Comparison of ENCODE assay signal across 1 cellular context in the genomic region with DNA sequence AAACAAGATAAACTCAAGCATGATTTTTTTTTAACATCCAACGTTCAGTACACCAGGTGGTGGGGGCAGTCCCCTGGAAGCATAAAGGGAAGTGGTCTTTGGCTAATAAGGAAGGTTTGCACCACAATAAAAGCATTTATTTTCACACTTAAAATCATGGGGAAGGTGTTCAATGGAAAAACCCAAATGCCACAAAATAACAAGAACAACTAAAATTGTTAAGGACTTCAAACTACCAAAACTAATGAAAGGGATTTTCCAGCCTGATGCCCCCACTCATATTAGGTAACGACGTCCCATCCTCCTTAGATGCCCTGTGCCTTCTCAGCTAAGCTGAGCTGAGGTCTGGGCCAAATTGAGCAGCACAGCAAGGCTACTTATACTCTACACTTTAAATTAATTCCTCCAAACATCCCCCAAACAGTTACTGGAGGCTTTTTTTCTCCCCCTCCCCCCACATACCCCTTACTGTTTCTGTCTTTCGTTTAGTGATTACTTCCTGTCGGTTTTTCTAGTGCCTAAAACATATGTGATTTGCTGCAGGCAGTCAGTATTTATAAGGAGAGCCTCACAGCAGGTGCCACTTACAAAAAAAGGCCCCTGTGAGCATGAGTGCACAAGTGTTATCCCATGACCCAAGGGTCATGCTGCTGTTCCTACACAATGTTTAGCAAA.
TF ChIP-seq lines count a peak whose summit lies in the region.

No MANE protein-coding gene starts in this region.

TF ChIP-seq in HepG2, 621 proteins besides CTCF, POLR2A, EP300 and RAD21 (continued from another document):
- TF ChIP-seq, protein P1, sequence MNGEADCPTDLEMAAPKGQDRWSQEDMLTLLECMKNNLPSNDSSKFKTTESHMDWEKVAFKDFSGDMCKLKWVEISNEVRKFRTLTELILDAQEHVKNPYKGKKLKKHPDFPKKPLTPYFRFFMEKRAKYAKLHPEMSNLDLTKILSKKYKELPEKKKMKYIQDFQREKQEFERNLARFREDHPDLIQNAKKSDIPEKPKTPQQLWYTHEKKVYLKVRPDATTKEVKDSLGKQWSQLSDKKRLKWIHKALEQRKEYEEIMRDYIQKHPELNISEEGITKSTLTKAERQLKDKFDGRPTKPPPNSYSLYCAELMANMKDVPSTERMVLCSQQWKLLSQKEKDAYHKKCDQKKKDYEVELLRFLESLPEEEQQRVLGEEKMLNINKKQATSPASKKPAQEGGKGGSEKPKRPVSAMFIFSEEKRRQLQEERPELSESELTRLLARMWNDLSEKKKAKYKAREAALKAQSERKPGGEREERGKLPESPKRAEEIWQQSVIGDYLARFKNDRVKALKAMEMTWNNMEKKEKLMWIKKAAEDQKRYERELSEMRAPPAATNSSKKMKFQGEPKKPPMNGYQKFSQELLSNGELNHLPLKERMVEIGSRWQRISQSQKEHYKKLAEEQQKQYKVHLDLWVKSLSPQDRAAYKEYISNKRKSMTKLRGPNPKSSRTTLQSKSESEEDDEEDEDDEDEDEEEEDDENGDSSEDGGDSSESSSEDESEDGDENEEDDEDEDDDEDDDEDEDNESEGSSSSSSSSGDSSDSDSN (CRISPR knock-in tag; IDR thresholded peaks at IDR 0.05) = no peak
- TF ChIP-seq HNRNPH1 (optimal IDR thresholded peaks at IDR 0.05; ENCODE audit: low read depth, low read length) (no peak), MLX (CRISPR knock-in tag; IDR thresholded peaks at IDR 0.05) (no peak), SETDB1 (CRISPR knock-in tag; IDR thresholded peaks at IDR 0.05; ENCODE audit: borderline replicate concordance) (no peak), ZBTB20 (CRISPR knock-in tag; IDR thresholded peaks at IDR 0.05; ENCODE audit: borderline replicate concordance, low read depth) (no peak)
- TF ChIP-seq, protein P2, sequence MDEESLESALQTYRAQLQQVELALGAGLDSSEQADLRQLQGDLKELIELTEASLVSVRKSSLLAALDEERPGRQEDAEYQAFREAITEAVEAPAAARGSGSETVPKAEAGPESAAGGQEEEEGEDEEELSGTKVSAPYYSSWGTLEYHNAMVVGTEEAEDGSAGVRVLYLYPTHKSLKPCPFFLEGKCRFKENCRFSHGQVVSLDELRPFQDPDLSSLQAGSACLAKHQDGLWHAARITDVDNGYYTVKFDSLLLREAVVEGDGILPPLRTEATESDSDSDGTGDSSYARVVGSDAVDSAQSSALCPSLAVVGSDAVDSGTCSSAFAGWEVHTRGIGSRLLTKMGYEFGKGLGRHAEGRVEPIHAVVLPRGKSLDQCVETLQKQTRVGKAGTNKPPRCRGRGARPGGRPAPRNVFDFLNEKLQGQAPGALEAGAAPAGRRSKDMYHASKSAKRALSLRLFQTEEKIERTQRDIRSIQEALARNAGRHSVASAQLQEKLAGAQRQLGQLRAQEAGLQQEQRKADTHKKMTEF (CRISPR knock-in tag; IDR thresholded peaks at IDR 0.05) = no peak
- TF ChIP-seq, protein P3, sequence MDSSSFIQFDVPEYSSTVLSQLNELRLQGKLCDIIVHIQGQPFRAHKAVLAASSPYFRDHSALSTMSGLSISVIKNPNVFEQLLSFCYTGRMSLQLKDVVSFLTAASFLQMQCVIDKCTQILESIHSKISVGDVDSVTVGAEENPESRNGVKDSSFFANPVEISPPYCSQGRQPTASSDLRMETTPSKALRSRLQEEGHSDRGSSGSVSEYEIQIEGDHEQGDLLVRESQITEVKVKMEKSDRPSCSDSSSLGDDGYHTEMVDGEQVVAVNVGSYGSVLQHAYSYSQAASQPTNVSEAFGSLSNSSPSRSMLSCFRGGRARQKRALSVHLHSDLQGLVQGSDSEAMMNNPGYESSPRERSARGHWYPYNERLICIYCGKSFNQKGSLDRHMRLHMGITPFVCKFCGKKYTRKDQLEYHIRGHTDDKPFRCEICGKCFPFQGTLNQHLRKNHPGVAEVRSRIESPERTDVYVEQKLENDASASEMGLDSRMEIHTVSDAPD (CRISPR knock-in tag; IDR thresholded peaks at IDR 0.05) = no peak
